25 cellular contexts compared by ENCODE assay signal in the genomic region with DNA sequence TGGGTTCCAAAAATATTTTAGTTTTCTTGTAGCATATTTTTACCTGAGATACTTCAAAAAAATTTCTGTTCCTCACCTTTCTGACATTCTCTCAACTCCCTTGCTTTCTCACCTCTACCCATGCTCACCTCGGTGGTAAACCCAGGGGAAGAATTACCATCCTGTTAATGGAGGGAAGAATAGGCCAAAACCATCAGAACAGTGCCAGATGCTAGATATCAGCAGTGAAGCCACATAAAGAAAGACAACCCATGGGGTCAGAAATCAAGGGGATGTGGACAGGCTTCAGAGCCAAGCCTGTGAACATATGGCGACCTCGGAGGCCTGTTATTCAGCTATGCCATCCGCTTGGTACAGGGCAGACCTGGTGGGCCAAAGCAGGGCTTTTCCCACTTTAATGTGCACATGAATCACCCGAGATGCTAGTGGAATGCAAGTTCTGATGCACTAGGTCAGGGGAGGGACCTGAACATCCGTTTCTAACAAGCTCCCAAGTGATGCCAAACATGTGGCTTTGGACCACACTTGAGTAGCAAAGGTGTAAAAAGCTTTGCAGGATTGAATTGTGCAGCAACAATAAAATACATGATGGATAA.
A peak's percentile ranks its signal among the peaks of the same experiment; 100 is the strongest.
DNase-seq lines count a peak whose midpoint lies in the region; ATAC-seq, FAIRE-seq and TF ChIP-seq lines count a peak whose summit lies in the region.
"Had no signal": no experiment of that assay in that cellular context is flagged by ENCODE, and none has a peak within 500 bp of the region (broad histone marks: within the 10 kb centered on the region; RNA-seq: fewer than 3 reads in every experiment).

No MANE protein-coding gene starts in this region.

- WGBS in H9 (ENCODE audit: extremely low coverage, insufficient read length, low lambda C conversion rate), result no CpG with 5 or more reads among the region's 6 CpGs
- WGBS in H1 (ENCODE audit: extremely low coverage in 1 of 2, insufficient coverage in 1 of 2, insufficient read length in 1 of 2, insufficient replicate concordance in 2 of 2, low coverage in 1 of 2, low lambda C conversion rate in 2 of 2, missing lambda C conversion rate in 1 of 2), 2 experiments, result 77% methylated on average over 6 of the region's 6 CpGs; no CpG with 5 or more reads in 1 of the 2 experiments
- WGBS in neuronal stem cell (ENCODE audit: extremely low coverage in 2 of 2, insufficient read length in 2 of 2, insufficient replicate concordance in 1 of 2), 2 donors, result no CpG with 5 or more reads among the region's 6 CpGs

- CTCF ChIA-PET in H1 (lab: Charles Lee; ENCODE audit: partially characterized antibody), result interaction anchor here (0.9 to 1.7 kb wide), 8 partner anchors 13 to 312 kb away, joined by 3 to 5 read pairs (median 3); no protein-coding TSS in a partner anchor

- H3K27ac ChIP-seq in H9 (ENCODE audit: insufficient read length, low read depth, low read length), result peak overlapping the region; percentile 2
- no peak overlapping the region for H3K27ac ChIP-seq in H1 (ENCODE audit: low read depth, low read length)
- no peak overlapping the region for H3K27ac ChIP-seq in neuronal stem cell (replicated peaks; ENCODE audit: low read length)
- H3K27ac ChIP-seq: A549; BLaER1 treated with 17β-estradiol and CSF1 and Interleukin-3, amounts not matched to agents 10 nM and 100 nM had no signal

- no peak; a peak in 2 of 3 replicates for TF ChIP-seq POLR2A in H1 (IDR thresholded peaks at IDR 0.05; ENCODE audit: control extremely low read depth in 1 of 2, low read depth in 2 of 2, low read length in 2 of 2)

- H2BK15ac ChIP-seq in H9 (ENCODE audit: low read depth, low read length) (no peak overlapping the region), H1 (ENCODE audit: low read length) (no peak overlapping the region), neuronal stem cell (ENCODE audit: low read length) (no peak overlapping the region)

- no peak overlapping the region for H3T11ph ChIP-seq in H9 (ENCODE audit: low read length)

- TF ChIP-seq RAD21 in H1 (IDR thresholded peaks at IDR 0.05 in 1 of 2, conservative IDR thresholded peaks at IDR 0.05 in 1 of 2; ENCODE audit: low read depth in 2 of 2, low read length in 2 of 2), result no peak

- peaks cover 31 to 32% of the 10 kb centered on the region in 2 experiments for H3K4me1 Mint-ChIP-seq in H9
- H3K4me1 Mint-ChIP-seq: CD14-positive monocyte had no signal

- H3K27me3 ChIP-seq in H9 (ENCODE audit: insufficient read depth, low read length) (no peaks in the 10 kb centered on the region), H1 (replicated peaks in 1 of 4; ENCODE audit: control insufficient read depth in 3 of 4, extremely low read depth in 1 of 4, insufficient read depth in 3 of 4, low read length in 3 of 4) (no peaks in the 10 kb centered on the region), neuronal stem cell (ENCODE audit: control insufficient read depth in 3 of 3, insufficient read depth in 3 of 3, low read depth in 1 of 3, low read length in 3 of 3) (peaks cover 0 to 13% (median 0%) of the 10 kb centered on the region in 3 experiments)
- H3K27me3 ChIP-seq: BLaER1 treated with 17β-estradiol and CSF1 and Interleukin-3, amounts not matched to agents 10 nM and 100 nM had no signal

- H3K14ac ChIP-seq in H9 (ENCODE audit: insufficient read depth, low read length), result no peak overlapping the region
- no peak overlapping the region for H3K14ac ChIP-seq in H1 (ENCODE audit: insufficient read length)
- no peak overlapping the region for H3K14ac ChIP-seq in neuronal stem cell (ENCODE audit: low read length)

- H4K5ac ChIP-seq in H9 (ENCODE audit: insufficient read length, low read depth, low read length) (no peak overlapping the region), H1 (ENCODE audit: insufficient read length, low read depth, low read length) (no peak overlapping the region)

- no peak overlapping the region for H3K4ac ChIP-seq in H9 (ENCODE audit: low read depth, low read length)
- no peak overlapping the region for H3K4ac ChIP-seq in H1 (replicated peaks; ENCODE audit: insufficient read length, low read depth, low read length)
- H3K4ac ChIP-seq in neuronal stem cell (ENCODE audit: low read length), result no peak overlapping the region

- H4K91ac ChIP-seq in H9 (ENCODE audit: insufficient read length, low read depth, low read length), result no peak overlapping the region
- no peak overlapping the region for H4K91ac ChIP-seq in H1 (replicated peaks; ENCODE audit: insufficient read length, low read length)
- H4K91ac ChIP-seq in neuronal stem cell (ENCODE audit: low read depth, low read length, poor library complexity), result no peak overlapping the region

- H2BK20ac ChIP-seq in H9 (ENCODE audit: low read depth, low read length, poor library complexity, severe bottlenecking) (no peak overlapping the region), H1 (ENCODE audit: low read length) (no peak overlapping the region)

- H3K79me1 ChIP-seq in H9 (ENCODE audit: insufficient read depth, low read depth, low read length, poor library complexity, severe bottlenecking), result no peaks in the 10 kb centered on the region
- no peaks in the 10 kb centered on the region for H3K79me1 ChIP-seq in H1 (ENCODE audit: low read depth, low read length)
- no peaks in the 10 kb centered on the region for H3K79me1 ChIP-seq in neuronal stem cell (ENCODE audit: low read depth, low read length)

- peaks cover 7% of the 10 kb centered on the region for H3K27me3 Mint-ChIP-seq in H9 (ENCODE audit: low read depth)

- peaks cover 38 to 84% (median 39%) of the 10 kb centered on the region in 3 experiments for H3K36me3 Mint-ChIP-seq in H9 (ENCODE audit: insufficient read depth in 1 of 3, low read depth in 3 of 3)
- H3K36me3 Mint-ChIP-seq: CD14-positive monocyte; CD8-positive, alpha-beta memory T cell had no signal

- no peak overlapping the region for H3K9ac ChIP-seq in H9 (ENCODE audit: extremely low read depth, insufficient read length, low read length)
- H3K9ac ChIP-seq in H1 (replicated peaks in 1 of 4; ENCODE audit: extremely low read depth in 1 of 4, low read depth in 3 of 4, low read length in 3 of 4), result no peak overlapping the region
- no peak overlapping the region for H3K9ac ChIP-seq in neuronal stem cell (ENCODE audit: low read depth, low read length, poor library complexity)
- H3K9ac ChIP-seq: BLaER1 treated with 17β-estradiol and CSF1 and Interleukin-3, amounts not matched to agents 10 nM and 100 nM had no signal

- H3K56ac ChIP-seq in H9 (ENCODE audit: insufficient read length, low read depth, low read length) (no peak overlapping the region), H1 (replicated peaks; ENCODE audit: insufficient read length, low read depth, low read length) (no peak overlapping the region)

- DNase-seq in H9, result no peak
- no peak for DNase-seq in H1 (ENCODE audit: low read depth in 1 of 2, low spot score in 2 of 2)
- DNase-seq in left kidney (ENCODE audit: low read depth, low spot score), result peak; percentile 19
- no peak for DNase-seq in neuronal stem cell (ENCODE audit: low spot score)
- DNase-seq in cortex of kidney (lab: John Stamatoyannopoulos, UW), result no peak
- no peak for DNase-seq in NCI-H1105 (lab: John Stamatoyannopoulos, UW)
- no peak for DNase-seq in hypothalamus (lab: John Stamatoyannopoulos, UW)
- DNase-seq: 8988T; ACHN; AML-193; BE2C; CD4-positive, alpha-beta T cell; CD8-positive, alpha-beta memory T cell; DMS 273 treated with DMSO at 0.1 percent for 48 hours; DMS79; EL; GDM1; HFFc6 had no signal

- H4K8ac ChIP-seq in H9 (replicated peaks; ENCODE audit: insufficient read length, low read depth, low read length) (no peak overlapping the region), H1 (ENCODE audit: extremely low read depth, insufficient read depth, low read length) (no peak overlapping the region), neuronal stem cell (ENCODE audit: low read depth, low read length) (no peak overlapping the region)

- H2BK120ac ChIP-seq in H9 (ENCODE audit: low read depth, low read length, poor library complexity, severe bottlenecking) (no peak overlapping the region), H1 (replicated peaks; ENCODE audit: low read depth, low read length) (no peak overlapping the region), neuronal stem cell (ENCODE audit: low read depth, low read length) (no peak overlapping the region)

- H2AFZ ChIP-seq in H9 (ENCODE audit: low read length) (no peak overlapping the region), H1 (ENCODE audit: low read length) (no peak overlapping the region), neuronal stem cell (ENCODE audit: low read length) (no peak overlapping the region)

- no peak overlapping the region; a peak in 1 of 7 replicates for H3K27ac Mint-ChIP-seq in H9
- H3K27ac Mint-ChIP-seq: CD4-positive, alpha-beta T cell; CD8-positive, alpha-beta memory T cell; HFFc6 had no signal

- H3K79me2 ChIP-seq in H9 (ENCODE audit: insufficient read depth, low read length) (no peaks in the 10 kb centered on the region), H1 (ENCODE audit: control insufficient read depth in 1 of 2, insufficient read depth in 2 of 2, low read length in 2 of 2) (peaks cover 0 to under 1% of the 10 kb centered on the region in 2 experiments; a peak in 1 of 4 replicates)

- H2AK5ac ChIP-seq in H9 (ENCODE audit: insufficient read length, low read length), result no peak overlapping the region
- no peak overlapping the region for H2AK5ac ChIP-seq in H1 (ENCODE audit: low read depth, low read length)
- H2AK5ac ChIP-seq in neuronal stem cell (ENCODE audit: low read depth, low read length), result no peak overlapping the region

- FAIRE-seq in H1 (lab: Jason Lieb, UNC), result peak; percentile 60
- FAIRE-seq: A549, D721Med, GM12878 had no signal

- ATAC-seq in GM18873 (IDR thresholded peaks at IDR 0.05; ENCODE audit: low FRiP score, unreplicated experiment), result no peak
- ATAC-seq: A549, GM12878 had no signal

- H3K4me2 ChIP-seq in H9 (ENCODE audit: insufficient read depth, insufficient read length, low read length) (no peak overlapping the region), H1 (ENCODE audit: insufficient read depth in 1 of 2, low read depth in 2 of 2, low read length in 2 of 2) (no peak overlapping the region), neuronal stem cell (ENCODE audit: insufficient read depth, low read length, poor library complexity, severe bottlenecking) (no peak overlapping the region)
- H3K4me2 ChIP-seq: A549; BLaER1 treated with 17β-estradiol and CSF1 and Interleukin-3, amounts not matched to agents 10 nM and 100 nM had no signal

- H3K9me3 Mint-ChIP-seq in H9, result peaks cover 41% of the 10 kb centered on the region in 2 experiments
- H3K9me3 Mint-ChIP-seq: HFFc6 had no signal

- H3K18ac ChIP-seq in H9 (ENCODE audit: insufficient read length, low read depth, low read length) (no peak overlapping the region), H1 (ENCODE audit: extremely low read depth, low read length) (no peak overlapping the region), neuronal stem cell (ENCODE audit: low read length) (peak overlapping the region; percentile 3)

- H3K23ac ChIP-seq in H9 (ENCODE audit: insufficient read length, low read depth, low read length) (no peak overlapping the region), H1 (ENCODE audit: insufficient read length) (no peak overlapping the region), neuronal stem cell (ENCODE audit: low read depth, low read length, poor library complexity) (no peak overlapping the region)

- POLR2A ChIA-PET in H1 (lab: Charles Lee; ENCODE audit: partially characterized antibody), result interaction anchor here (0.7 to 7.2 kb wide), 28 partner anchors 8 to 163 kb away, joined by 3 to 65 read pairs (median 8); partner anchors contain the start of gene PALS2

- H3K36me3 ChIP-seq in H1 (ENCODE audit: control insufficient read depth in 2 of 4, insufficient read depth in 4 of 4, low read length in 3 of 4), result peaks cover 0 to 33% (median 10%) of the 10 kb centered on the region in 4 experiments; a peak in 5 of 8 replicates
- H3K36me3 ChIP-seq in neuronal stem cell (replicated peaks in 1 of 2; ENCODE audit: control insufficient read depth in 2 of 2, insufficient read depth in 2 of 2, low read length in 2 of 2), result no peaks in the 10 kb centered on the region
- H3K36me3 ChIP-seq: BE2C; BLaER1 treated with 17β-estradiol and CSF1 and Interleukin-3, amounts not matched to agents 10 nM and 100 nM; HAP-1 had no signal

- H4K20me1 ChIP-seq in H9 (ENCODE audit: control insufficient read depth, insufficient read depth, insufficient read length) (no peaks in the 10 kb centered on the region), H1 (replicated peaks in 1 of 2; ENCODE audit: control insufficient read depth in 1 of 2, insufficient read depth in 2 of 2, low read length in 2 of 2) (peaks cover 1 to 4% of the 10 kb centered on the region in 2 experiments)
- H4K20me1 ChIP-seq: BLaER1 treated with 17β-estradiol and CSF1 and Interleukin-3, amounts not matched to agents 10 nM and 100 nM had no signal

- no peaks in the 10 kb centered on the region for H3K23me2 ChIP-seq in H9 (ENCODE audit: insufficient read length, low read depth, low read length, poor library complexity, severe bottlenecking)
- no peaks in the 10 kb centered on the region for H3K23me2 ChIP-seq in H1 (ENCODE audit: low read depth, low read length)

- H3K4me1 ChIP-seq in H9 (ENCODE audit: insufficient read depth, low read length) (peaks cover 2% of the 10 kb centered on the region; the same call in 1 of the 2 replicates), H1 (replicated peaks in 1 of 4; ENCODE audit: control insufficient read depth in 3 of 4, insufficient read depth in 4 of 4, low read length in 3 of 4) (peaks cover 3 to 14% (median 13%) of the 10 kb centered on the region in 4 experiments; a peak in 4 of 7 replicates), neuronal stem cell (ENCODE audit: control insufficient read depth in 2 of 2, insufficient read depth in 1 of 2, low read depth in 1 of 2, low read length in 2 of 2) (no peaks in the 10 kb centered on the region)
- H3K4me1 ChIP-seq: A549, BE2C had no signal

- H2BK12ac ChIP-seq in H9 (ENCODE audit: insufficient read length, low read depth, low read length) (no peak overlapping the region), H1 (ENCODE audit: low read depth, low read length) (no peak overlapping the region), neuronal stem cell (ENCODE audit: low read length) (no peak overlapping the region)

- H2BK5ac ChIP-seq in H9 (ENCODE audit: insufficient read length, low read length) (no peak overlapping the region), H1 (ENCODE audit: low read depth, low read length) (no peak overlapping the region), neuronal stem cell (ENCODE audit: low read length) (no peak overlapping the region)

- no peak overlapping the region for H3K4me3 Mint-ChIP-seq in H9
- H3K4me3 Mint-ChIP-seq: CD14-positive monocyte; CD4-positive, alpha-beta T cell; CD8-positive, alpha-beta memory T cell; HFFc6 had no signal

- no peak for TF ChIP-seq EP300 in H1 (IDR thresholded peaks at IDR 0.05; ENCODE audit: borderline replicate concordance in 1 of 2, low read depth in 2 of 2, low read length in 2 of 2)

- H3K9me3 ChIP-seq in H9 (ENCODE audit: control insufficient read depth, low read depth, low read length) (peaks cover 4% of the 10 kb centered on the region), H1 (ENCODE audit: insufficient read depth in 2 of 2, low read depth in 1 of 2, low read length in 1 of 2) (peaks cover 5 to 23% of the 10 kb centered on the region in 2 experiments; a peak in 2 of 4 replicates), neuronal stem cell (replicated peaks in 1 of 2; ENCODE audit: control insufficient read depth in 2 of 2, insufficient read depth in 1 of 2, low read depth in 1 of 2, low read length in 2 of 2) (no peaks in the 10 kb centered on the region)
- H3K9me3 ChIP-seq: BE2C had no signal

- H3K4me3 ChIP-seq in H1 (ENCODE audit: extremely low read depth in 1 of 4, insufficient read depth in 2 of 4, low read depth in 3 of 4, low read length in 4 of 4) (no peak overlapping the region), neuronal stem cell (ENCODE audit: low read length in 2 of 2) (no peak overlapping the region)
- H3K4me3 ChIP-seq: A549; BLaER1 treated with 17β-estradiol and CSF1 and Interleukin-3, amounts not matched to agents 10 nM and 100 nM; GM12878; HAP-1 had no signal

- TF ChIP-seq CTCF in H9 (conservative IDR thresholded peaks at IDR 0.05) (no peak), H1 (IDR thresholded peaks at IDR 0.05; ENCODE audit: control extremely low read depth in 1 of 3, insufficient read depth in 1 of 3, low read depth in 1 of 3, low read length in 3 of 3) (no peak)
